In genomic region chr1:27539901-27540861, GRCh38 we compare ENCODE assay signal across 9 cellular contexts. TPM values are rescaled to one million over a fixed set of nuclear protein-coding genes. Genes with fewer than 3 reads are reported as not detected.
DNase-seq lines count a peak whose midpoint lies in the region; ATAC-seq and TF ChIP-seq lines count a peak whose summit lies in the region.
"Had no signal": no experiment of that assay in that cellular context is flagged by ENCODE, and none has a peak within 500 bp of the region (broad histone marks: within the 10 kb centered on the region; RNA-seq: fewer than 3 reads in every experiment).

No MANE protein-coding gene starts in this region.

- H3K27me3 Mint-ChIP-seq in nephron (ENCODE audit: low read depth) = no peaks in the 10 kb centered on the region
- H3K27me3 Mint-ChIP-seq: activated CD4-positive, alpha-beta memory T cell treated with anti-CD3 and anti-CD28 coated beads, Interleukin-2, amount 10 ng/mL, durations not matched to agents 7 days and 5 days had no signal

- peaks cover 60% of the 10 kb centered on the region for H3K4me1 Mint-ChIP-seq in nephron

- no peaks in the 10 kb centered on the region for H3K9me3 ChIP-seq in HUES6 (ENCODE audit: control insufficient read depth, insufficient read depth, low read depth, low read length)

- peaks cover 66% of the 10 kb centered on the region for H3K4me1 ChIP-seq in HUES6 (ENCODE audit: control insufficient read depth, insufficient read depth, low read length)

- no peak for TF ChIP-seq CTCF in dorsolateral prefrontal cortex (IDR thresholded peaks at IDR 0.05 in 54 of 56, conservative IDR thresholded peaks at IDR 0.05 in 2 of 56; ENCODE audit: low read depth in 1 of 56, partially characterized antibody in 56 of 56)
- no peak for TF ChIP-seq CTCF in nephron (IDR thresholded peaks at IDR 0.05; ENCODE audit: unreplicated experiment in 3 of 3)

- peaks cover 8% of the 10 kb centered on the region; the same call in 1 of the 2 replicates for H3K36me3 ChIP-seq in HUES6 (ENCODE audit: control insufficient read depth, insufficient read depth, low read length)

- peak overlapping the region; percentile 13 for H3K9ac ChIP-seq in HUES6 (ENCODE audit: low read length)

- intact Hi-C loops in dorsolateral prefrontal cortex (cut with DNase I) = loop anchor here in 1 of 2 donors (10.0 kb wide), 1 partner anchor 125 kb away; no protein-coding TSS in a partner anchor

- peak; percentile 73 for DNase-seq in COLO668 (lab: John Stamatoyannopoulos, UW; ENCODE audit: unreplicated experiment)
- no peak for DNase-seq in dorsolateral prefrontal cortex
- DNase-seq in cerebellar nuclear complex (lab: John Stamatoyannopoulos, UW) = no peak
- no peak for DNase-seq in NCI-H2107 (lab: John Stamatoyannopoulos, UW)
- DNase-seq: activated CD4-positive, alpha-beta memory T cell treated with anti-CD3 and anti-CD28 coated beads, Interleukin-2, amount 10 ng/mL, durations not matched to agents 7 days and 5 days had no signal

- H3K9me3 Mint-ChIP-seq in nephron = no peaks in the 10 kb centered on the region
- H3K9me3 Mint-ChIP-seq: activated CD4-positive, alpha-beta memory T cell treated with anti-CD3 and anti-CD28 coated beads, Interleukin-2, amount 10 ng/mL, durations not matched to agents 7 days and 5 days had no signal

- H3K27ac ChIP-seq in HUES6 (ENCODE audit: low read depth, low read length) = peak overlapping the region; percentile 22; the same call in 1 of the 2 replicates
- H3K27ac ChIP-seq in dorsolateral prefrontal cortex = peak overlapping the region in 32 of 59 donors; percentile 0 to 81 (median 43)

- no peak for ATAC-seq in HG03095 (IDR thresholded peaks at IDR 0.05; ENCODE audit: unreplicated experiment)
- no peak for ATAC-seq in HG03521 (IDR thresholded peaks at IDR 0.05; ENCODE audit: unreplicated experiment)

- H3K4me3 Mint-ChIP-seq in nephron = no peak overlapping the region
- H3K4me3 Mint-ChIP-seq: activated CD4-positive, alpha-beta memory T cell treated with anti-CD3 and anti-CD28 coated beads, Interleukin-2, amount 10 ng/mL, durations not matched to agents 7 days and 5 days had no signal

- H3K36me3 Mint-ChIP-seq in nephron (ENCODE audit: low read depth) = peaks cover 42% of the 10 kb centered on the region

- no peak overlapping the region for H3K4me3 ChIP-seq in HUES6 (ENCODE audit: low read depth, low read length)
- no peak overlapping the region for H3K4me3 ChIP-seq in dorsolateral prefrontal cortex

- no peaks in the 10 kb centered on the region for H3K27me3 ChIP-seq in HUES6 (ENCODE audit: control insufficient read depth, insufficient read depth, low read length)
- no peaks in the 10 kb centered on the region for H3K27me3 ChIP-seq in dorsolateral prefrontal cortex

- peak overlapping the region; percentile 61 to 71 (median 66) for H3K27ac Mint-ChIP-seq in nephron
- H3K27ac Mint-ChIP-seq: activated CD4-positive, alpha-beta memory T cell treated with anti-CD3 and anti-CD28 coated beads, Interleukin-2, amount 10 ng/mL, durations not matched to agents 7 days and 5 days had no signal

RNA-seq across cellular contexts. Expression of gene WASF2, which starts 50.2 kb away (rescaled TPM):
- total RNA-seq in dorsolateral prefrontal cortex = 100 to 1,000 TPM in 6 of 120 experiments, 10 to 100 TPM in 114; 36.2 to 128 (median 63.6) TPM
